In the genomic region with DNA sequence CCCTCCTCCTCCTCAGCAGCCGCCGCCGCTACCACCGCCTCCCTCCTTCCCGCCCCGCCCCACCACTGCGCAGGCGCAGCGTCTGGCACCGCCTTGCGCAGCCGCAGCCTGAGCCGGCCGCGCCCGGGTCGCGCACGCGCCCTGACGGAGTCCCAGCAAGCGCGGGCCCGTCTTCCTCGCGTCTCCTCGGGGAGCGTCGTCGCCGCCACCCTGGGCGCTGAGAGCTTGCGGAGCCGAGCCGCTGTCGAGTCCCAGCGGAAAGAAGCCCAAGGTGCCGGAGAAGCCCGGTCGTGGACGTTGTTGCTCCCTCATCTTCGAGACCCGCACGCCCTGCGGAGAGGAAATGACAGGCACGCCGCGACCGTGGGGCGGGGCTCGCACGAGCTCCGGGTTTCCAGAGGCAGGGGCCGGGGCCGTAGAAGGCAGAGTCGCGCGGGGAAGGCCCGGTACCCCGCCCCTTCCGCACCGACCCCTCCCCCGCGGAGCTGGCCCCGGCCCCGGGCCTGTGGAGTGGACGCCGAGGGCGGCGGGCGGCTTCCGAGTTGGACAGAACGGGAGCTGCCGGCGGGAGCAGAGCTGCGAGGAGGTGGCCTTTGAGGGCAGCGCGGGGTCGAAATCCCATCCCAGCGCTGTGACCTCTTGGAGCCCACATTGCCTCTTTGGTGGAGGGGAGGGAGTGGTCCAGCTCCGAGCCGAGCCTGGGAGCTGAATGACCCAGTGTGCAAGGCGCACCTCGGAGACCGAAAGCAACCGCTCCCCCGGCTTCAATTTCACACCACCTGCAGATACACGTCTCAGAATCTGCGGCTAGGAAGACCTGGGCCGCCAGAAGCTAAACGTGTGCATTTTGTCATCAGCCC, we compare ENCODE assay signal across 1 cellular context.
A peak's percentile ranks its signal among the peaks of the same experiment; 100 is the strongest.
TF ChIP-seq lines count a peak whose summit lies in the region.

No MANE protein-coding gene starts in this region.

TF ChIP-seq in HEK293, 187 proteins besides CTCF, POLR2A, EP300 and RAD21 (continued from another document and continues in another):
- TF ChIP-seq, protein P1, sequence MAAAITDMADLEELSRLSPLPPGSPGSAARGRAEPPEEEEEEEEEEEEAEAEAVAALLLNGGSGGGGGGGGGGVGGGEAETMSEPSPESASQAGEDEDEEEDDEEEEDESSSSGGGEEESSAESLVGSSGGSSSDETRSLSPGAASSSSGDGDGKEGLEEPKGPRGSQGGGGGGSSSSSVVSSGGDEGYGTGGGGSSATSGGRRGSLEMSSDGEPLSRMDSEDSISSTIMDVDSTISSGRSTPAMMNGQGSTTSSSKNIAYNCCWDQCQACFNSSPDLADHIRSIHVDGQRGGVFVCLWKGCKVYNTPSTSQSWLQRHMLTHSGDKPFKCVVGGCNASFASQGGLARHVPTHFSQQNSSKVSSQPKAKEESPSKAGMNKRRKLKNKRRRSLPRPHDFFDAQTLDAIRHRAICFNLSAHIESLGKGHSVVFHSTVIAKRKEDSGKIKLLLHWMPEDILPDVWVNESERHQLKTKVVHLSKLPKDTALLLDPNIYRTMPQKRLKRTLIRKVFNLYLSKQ (tag by site-specific recombination; IDR thresholded peaks at IDR 0.05; ENCODE audit: borderline replicate concordance): no peak
- TF ChIP-seq, protein P2, sequence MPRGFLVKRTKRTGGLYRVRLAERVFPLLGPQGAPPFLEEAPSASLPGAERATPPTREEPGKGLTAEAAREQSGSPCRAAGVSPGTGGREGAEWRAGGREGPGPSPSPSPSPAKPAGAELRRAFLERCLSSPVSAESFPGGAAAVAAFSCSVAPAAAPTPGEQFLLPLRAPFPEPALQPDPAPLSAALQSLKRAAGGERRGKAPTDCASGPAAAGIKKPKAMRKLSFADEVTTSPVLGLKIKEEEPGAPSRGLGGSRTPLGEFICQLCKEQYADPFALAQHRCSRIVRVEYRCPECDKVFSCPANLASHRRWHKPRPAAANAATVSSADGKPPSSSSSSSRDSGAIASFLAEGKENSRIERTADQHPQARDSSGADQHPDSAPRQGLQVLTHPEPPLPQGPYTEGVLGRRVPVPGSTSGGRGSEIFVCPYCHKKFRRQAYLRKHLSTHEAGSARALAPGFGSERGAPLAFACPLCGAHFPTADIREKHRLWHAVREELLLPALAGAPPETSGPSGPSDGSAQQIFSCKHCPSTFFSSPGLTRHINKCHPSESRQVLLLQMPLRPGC (tag by site-specific recombination; IDR thresholded peaks at IDR 0.05): no peak
- 0 out of 2 replicates have a peak, but pooled peaks have one; percentile 29 for TF ChIP-seq ZBTB7A (tag by site-specific recombination; IDR thresholded peaks at IDR 0.05; ENCODE audit: low read depth)
- TF ChIP-seq, protein P3, sequence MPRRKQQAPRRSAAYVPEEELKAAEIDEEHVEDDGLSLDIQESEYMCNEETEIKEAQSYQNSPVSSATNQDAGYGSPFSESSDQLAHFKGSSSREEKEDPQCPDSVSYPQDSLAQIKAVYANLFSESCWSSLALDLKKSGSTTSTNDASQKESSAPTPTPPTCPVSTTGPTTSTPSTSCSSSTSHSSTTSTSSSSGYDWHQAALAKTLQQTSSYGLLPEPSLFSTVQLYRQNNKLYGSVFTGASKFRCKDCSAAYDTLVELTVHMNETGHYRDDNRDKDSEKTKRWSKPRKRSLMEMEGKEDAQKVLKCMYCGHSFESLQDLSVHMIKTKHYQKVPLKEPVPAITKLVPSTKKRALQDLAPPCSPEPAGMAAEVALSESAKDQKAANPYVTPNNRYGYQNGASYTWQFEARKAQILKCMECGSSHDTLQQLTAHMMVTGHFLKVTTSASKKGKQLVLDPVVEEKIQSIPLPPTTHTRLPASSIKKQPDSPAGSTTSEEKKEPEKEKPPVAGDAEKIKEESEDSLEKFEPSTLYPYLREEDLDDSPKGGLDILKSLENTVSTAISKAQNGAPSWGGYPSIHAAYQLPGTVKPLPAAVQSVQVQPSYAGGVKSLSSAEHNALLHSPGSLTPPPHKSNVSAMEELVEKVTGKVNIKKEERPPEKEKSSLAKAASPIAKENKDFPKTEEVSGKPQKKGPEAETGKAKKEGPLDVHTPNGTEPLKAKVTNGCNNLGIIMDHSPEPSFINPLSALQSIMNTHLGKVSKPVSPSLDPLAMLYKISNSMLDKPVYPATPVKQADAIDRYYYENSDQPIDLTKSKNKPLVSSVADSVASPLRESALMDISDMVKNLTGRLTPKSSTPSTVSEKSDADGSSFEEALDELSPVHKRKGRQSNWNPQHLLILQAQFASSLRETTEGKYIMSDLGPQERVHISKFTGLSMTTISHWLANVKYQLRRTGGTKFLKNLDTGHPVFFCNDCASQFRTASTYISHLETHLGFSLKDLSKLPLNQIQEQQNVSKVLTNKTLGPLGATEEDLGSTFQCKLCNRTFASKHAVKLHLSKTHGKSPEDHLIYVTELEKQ (tag by site-specific recombination; IDR thresholded peaks at IDR 0.05; ENCODE audit: borderline replicate concordance): no peak; the same call in 1 of the 2 replicates
- TF ChIP-seq ZNF76 (tag by site-specific recombination; IDR thresholded peaks at IDR 0.05; ENCODE audit: borderline replicate concordance, low read depth): peak; percentile 53; the same call in 1 of the 2 replicates
- TF ChIP-seq ZXDB (tag by site-specific recombination; IDR thresholded peaks at IDR 0.05): peak; percentile 93
- TF ChIP-seq YY1 (tag by site-specific recombination; IDR thresholded peaks at IDR 0.05): no peak
- TF ChIP-seq, protein P4, sequence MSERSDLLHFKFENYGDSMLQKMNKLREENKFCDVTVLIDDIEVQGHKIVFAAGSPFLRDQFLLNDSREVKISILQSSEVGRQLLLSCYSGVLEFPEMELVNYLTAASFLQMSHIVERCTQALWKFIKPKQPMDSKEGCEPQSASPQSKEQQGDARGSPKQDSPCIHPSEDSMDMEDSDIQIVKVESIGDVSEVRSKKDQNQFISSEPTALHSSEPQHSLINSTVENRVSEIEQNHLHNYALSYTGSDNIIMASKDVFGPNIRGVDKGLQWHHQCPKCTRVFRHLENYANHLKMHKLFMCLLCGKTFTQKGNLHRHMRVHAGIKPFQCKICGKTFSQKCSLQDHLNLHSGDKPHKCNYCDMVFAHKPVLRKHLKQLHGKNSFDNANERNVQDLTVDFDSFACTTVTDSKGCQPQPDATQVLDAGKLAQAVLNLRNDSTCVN (tag by site-specific recombination; optimal IDR thresholded peaks at IDR 0.05): peak; percentile 98
- peak; percentile 69; the same call in 1 of the 2 replicates for TF ChIP-seq ZEB2 (tag by site-specific recombination; IDR thresholded peaks at IDR 0.05)
- TF ChIP-seq, protein P5, sequence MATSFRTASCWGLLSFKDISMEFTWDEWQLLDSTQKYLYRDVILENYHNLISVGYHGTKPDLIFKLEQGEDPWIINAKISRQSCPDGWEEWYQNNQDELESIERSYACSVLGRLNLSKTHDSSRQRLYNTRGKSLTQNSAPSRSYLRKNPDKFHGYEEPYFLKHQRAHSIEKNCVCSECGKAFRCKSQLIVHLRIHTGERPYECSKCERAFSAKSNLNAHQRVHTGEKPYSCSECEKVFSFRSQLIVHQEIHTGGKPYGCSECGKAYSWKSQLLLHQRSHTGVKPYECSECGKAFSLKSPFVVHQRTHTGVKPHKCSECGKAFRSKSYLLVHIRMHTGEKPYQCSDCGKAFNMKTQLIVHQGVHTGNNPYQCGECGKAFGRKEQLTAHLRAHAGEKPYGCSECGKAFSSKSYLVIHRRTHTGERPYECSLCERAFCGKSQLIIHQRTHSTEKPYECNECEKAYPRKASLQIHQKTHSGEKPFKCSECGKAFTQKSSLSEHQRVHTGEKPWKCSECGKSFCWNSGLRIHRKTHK (tag by site-specific recombination; IDR thresholded peaks at IDR 0.05): no peak
- TF ChIP-seq, protein P6, sequence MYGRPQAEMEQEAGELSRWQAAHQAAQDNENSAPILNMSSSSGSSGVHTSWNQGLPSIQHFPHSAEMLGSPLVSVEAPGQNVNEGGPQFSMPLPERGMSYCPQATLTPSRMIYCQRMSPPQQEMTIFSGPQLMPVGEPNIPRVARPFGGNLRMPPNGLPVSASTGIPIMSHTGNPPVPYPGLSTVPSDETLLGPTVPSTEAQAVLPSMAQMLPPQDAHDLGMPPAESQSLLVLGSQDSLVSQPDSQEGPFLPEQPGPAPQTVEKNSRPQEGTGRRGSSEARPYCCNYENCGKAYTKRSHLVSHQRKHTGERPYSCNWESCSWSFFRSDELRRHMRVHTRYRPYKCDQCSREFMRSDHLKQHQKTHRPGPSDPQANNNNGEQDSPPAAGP (tag by site-specific recombination; IDR thresholded peaks at IDR 0.05): 0 out of 2 replicates have a peak, but pooled peaks have one; percentile 10
- no peak for TF ChIP-seq HOXD13 (CRISPR knock-in tag; IDR thresholded peaks at IDR 0.05; ENCODE audit: borderline replicate concordance)
- no peak for TF ChIP-seq REPIN1 (tag by site-specific recombination; IDR thresholded peaks at IDR 0.05; ENCODE audit: low read depth)
- TF ChIP-seq ZNF311 (tag by site-specific recombination; IDR thresholded peaks at IDR 0.05; ENCODE audit: borderline replicate concordance): no peak
- no peak for TF ChIP-seq ZNF157 (tag by site-specific recombination; IDR thresholded peaks at IDR 0.05)
- no peak for TF ChIP-seq ZNF211 (tag by site-specific recombination; IDR thresholded peaks at IDR 0.05; ENCODE audit: low read depth)
- no peak for TF ChIP-seq ZNF558 (tag by site-specific recombination; IDR thresholded peaks at IDR 0.05)
- no peak for TF ChIP-seq ZNF391 (tag by site-specific recombination; IDR thresholded peaks at IDR 0.05; ENCODE audit: borderline replicate concordance, low read depth)
- no peak for TF ChIP-seq ZNF623 (tag by site-specific recombination; IDR thresholded peaks at IDR 0.05)
- TF ChIP-seq, protein P7, sequence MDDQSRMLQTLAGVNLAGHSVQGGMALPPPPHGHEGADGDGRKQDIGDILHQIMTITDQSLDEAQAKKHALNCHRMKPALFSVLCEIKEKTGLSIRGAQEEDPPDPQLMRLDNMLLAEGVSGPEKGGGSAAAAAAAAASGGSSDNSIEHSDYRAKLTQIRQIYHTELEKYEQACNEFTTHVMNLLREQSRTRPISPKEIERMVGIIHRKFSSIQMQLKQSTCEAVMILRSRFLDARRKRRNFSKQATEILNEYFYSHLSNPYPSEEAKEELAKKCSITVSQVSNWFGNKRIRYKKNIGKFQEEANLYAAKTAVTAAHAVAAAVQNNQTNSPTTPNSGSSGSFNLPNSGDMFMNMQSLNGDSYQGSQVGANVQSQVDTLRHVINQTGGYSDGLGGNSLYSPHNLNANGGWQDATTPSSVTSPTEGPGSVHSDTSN (CRISPR knock-in tag; IDR thresholded peaks at IDR 0.05): peak; percentile 41; the same call in 1 of the 2 replicates
- TF ChIP-seq, protein P8, sequence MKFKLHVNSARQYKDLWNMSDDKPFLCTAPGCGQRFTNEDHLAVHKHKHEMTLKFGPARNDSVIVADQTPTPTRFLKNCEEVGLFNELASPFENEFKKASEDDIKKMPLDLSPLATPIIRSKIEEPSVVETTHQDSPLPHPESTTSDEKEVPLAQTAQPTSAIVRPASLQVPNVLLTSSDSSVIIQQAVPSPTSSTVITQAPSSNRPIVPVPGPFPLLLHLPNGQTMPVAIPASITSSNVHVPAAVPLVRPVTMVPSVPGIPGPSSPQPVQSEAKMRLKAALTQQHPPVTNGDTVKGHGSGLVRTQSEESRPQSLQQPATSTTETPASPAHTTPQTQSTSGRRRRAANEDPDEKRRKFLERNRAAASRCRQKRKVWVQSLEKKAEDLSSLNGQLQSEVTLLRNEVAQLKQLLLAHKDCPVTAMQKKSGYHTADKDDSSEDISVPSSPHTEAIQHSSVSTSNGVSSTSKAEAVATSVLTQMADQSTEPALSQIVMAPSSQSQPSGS (tag by site-specific recombination; IDR thresholded peaks at IDR 0.05; ENCODE audit: low read depth): no peak
- TF ChIP-seq, protein P9, sequence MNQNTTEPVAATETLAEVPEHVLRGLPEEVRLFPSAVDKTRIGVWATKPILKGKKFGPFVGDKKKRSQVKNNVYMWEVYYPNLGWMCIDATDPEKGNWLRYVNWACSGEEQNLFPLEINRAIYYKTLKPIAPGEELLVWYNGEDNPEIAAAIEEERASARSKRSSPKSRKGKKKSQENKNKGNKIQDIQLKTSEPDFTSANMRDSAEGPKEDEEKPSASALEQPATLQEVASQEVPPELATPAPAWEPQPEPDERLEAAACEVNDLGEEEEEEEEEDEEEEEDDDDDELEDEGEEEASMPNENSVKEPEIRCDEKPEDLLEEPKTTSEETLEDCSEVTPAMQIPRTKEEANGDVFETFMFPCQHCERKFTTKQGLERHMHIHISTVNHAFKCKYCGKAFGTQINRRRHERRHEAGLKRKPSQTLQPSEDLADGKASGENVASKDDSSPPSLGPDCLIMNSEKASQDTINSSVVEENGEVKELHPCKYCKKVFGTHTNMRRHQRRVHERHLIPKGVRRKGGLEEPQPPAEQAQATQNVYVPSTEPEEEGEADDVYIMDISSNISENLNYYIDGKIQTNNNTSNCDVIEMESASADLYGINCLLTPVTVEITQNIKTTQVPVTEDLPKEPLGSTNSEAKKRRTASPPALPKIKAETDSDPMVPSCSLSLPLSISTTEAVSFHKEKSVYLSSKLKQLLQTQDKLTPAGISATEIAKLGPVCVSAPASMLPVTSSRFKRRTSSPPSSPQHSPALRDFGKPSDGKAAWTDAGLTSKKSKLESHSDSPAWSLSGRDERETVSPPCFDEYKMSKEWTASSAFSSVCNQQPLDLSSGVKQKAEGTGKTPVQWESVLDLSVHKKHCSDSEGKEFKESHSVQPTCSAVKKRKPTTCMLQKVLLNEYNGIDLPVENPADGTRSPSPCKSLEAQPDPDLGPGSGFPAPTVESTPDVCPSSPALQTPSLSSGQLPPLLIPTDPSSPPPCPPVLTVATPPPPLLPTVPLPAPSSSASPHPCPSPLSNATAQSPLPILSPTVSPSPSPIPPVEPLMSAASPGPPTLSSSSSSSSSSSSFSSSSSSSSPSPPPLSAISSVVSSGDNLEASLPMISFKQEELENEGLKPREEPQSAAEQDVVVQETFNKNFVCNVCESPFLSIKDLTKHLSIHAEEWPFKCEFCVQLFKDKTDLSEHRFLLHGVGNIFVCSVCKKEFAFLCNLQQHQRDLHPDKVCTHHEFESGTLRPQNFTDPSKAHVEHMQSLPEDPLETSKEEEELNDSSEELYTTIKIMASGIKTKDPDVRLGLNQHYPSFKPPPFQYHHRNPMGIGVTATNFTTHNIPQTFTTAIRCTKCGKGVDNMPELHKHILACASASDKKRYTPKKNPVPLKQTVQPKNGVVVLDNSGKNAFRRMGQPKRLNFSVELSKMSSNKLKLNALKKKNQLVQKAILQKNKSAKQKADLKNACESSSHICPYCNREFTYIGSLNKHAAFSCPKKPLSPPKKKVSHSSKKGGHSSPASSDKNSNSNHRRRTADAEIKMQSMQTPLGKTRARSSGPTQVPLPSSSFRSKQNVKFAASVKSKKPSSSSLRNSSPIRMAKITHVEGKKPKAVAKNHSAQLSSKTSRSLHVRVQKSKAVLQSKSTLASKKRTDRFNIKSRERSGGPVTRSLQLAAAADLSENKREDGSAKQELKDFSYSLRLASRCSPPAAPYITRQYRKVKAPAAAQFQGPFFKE (tag by site-specific recombination; IDR thresholded peaks at IDR 0.05; ENCODE audit: borderline replicate concordance): no peak
- no peak for TF ChIP-seq ZNF585B (tag by site-specific recombination; IDR thresholded peaks at IDR 0.05)
- TF ChIP-seq, protein P10, sequence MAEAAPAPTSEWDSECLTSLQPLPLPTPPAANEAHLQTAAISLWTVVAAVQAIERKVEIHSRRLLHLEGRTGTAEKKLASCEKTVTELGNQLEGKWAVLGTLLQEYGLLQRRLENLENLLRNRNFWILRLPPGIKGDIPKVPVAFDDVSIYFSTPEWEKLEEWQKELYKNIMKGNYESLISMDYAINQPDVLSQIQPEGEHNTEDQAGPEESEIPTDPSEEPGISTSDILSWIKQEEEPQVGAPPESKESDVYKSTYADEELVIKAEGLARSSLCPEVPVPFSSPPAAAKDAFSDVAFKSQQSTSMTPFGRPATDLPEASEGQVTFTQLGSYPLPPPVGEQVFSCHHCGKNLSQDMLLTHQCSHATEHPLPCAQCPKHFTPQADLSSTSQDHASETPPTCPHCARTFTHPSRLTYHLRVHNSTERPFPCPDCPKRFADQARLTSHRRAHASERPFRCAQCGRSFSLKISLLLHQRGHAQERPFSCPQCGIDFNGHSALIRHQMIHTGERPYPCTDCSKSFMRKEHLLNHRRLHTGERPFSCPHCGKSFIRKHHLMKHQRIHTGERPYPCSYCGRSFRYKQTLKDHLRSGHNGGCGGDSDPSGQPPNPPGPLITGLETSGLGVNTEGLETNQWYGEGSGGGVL (tag by site-specific recombination; IDR thresholded peaks at IDR 0.05): 0 out of 2 replicates have a peak, but pooled peaks have one; percentile 4
